In genomic region chr18:40555914-40556313, GRCh38 we compare ENCODE assay signal across 13 cellular contexts.
"Had no signal": no experiment of that assay in that cellular context is flagged by ENCODE, and none has a peak within 500 bp of the region (broad histone marks: within the 10 kb centered on the region; RNA-seq: fewer than 3 reads in every experiment).

No MANE protein-coding gene starts in this region.

- FAIRE-seq: endothelial cell of umbilical vein had no signal

- H3K36me3 ChIP-seq: ovary had no signal

- DNase-seq: activated CD4-positive, alpha-beta T cell treated with anti-CD3 and anti-CD28 coated beads, Interleukin-2, amount 50 U/mL, for 4 hours; activated CD4-positive, CD25-positive, alpha-beta regulatory T cell treated with anti-CD3 and anti-CD28 coated beads, Interleukin-2, amount 50 U/mL, for 72 hours; activated naive CD4-positive, alpha-beta T cell treated with anti-CD3 and anti-CD28 coated beads, Interleukin-2, amount 10 ng/mL, durations not matched to agents 7 days and 5 days; cortex of kidney; effector CD8-positive, alpha-beta T cell; islet precursor cell; mammary epithelial cell; naive B cell; ovary; stimulated activated CD4-positive, alpha-beta T cell treated with anti-CD3 and anti-CD28 coated beads, Interleukin-4, amount 100 ng/mL, for 1 hour; stimulated activated naive B cell treated with anti-CD40 and anti-IgM and Interleukin-4, amounts not matched to agents 10 μg/mL and 1 μg/mL and 100 μg/mL, for 72 hours; trophoblast cell had no signal

- H3K4me3 ChIP-seq: ovary had no signal

- H3K27me3 ChIP-seq: ovary had no signal

- H3K9me3 ChIP-seq: ovary had no signal

- H3K27ac ChIP-seq: ovary had no signal
